Comparison of ENCODE assay signal across 16 cellular contexts in the genomic region with DNA sequence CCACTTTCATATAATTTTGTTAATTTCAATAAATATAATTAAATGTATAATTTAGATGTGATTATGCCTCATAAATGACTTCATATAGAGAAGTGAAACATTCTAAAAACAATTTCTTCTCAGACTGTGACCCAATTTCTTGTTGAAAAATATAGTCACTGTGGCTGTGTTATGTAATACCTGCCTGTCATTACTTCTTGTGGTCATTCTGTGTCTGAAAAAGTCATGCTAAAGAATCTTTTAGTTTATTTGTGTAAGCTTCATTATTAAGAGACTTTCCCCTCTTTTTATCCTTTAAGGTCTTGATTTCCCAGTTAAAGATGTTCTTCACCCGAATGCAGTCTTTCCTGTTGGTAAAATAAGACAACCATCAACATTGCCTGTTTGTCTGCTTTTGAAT. TPM values are rescaled to one million over a fixed set of nuclear protein-coding genes. Genes with fewer than 3 reads are reported as not detected.
DNase-seq lines count a peak whose midpoint lies in the region; ATAC-seq and TF ChIP-seq lines count a peak whose summit lies in the region.
"Had no signal": no experiment of that assay in that cellular context is flagged by ENCODE, and none has a peak within 500 bp of the region (broad histone marks: within the 10 kb centered on the region; RNA-seq: fewer than 3 reads in every experiment).

No MANE protein-coding gene starts in this region.

- H3K9me3 Mint-ChIP-seq in neural crest cell: no peaks in the 10 kb centered on the region
- H3K9me3 Mint-ChIP-seq: naive thymus-derived CD8-positive, alpha-beta T cell had no signal

- H3K27ac Mint-ChIP-seq in neural crest cell (ENCODE audit: unreplicated experiment): peak overlapping the region; percentile 30

- H2AFZ ChIP-seq in mesenchymal stem cell (ENCODE audit: low read depth, low read length): no peak overlapping the region

- no peak overlapping the region for H4K91ac ChIP-seq in mesenchymal stem cell (ENCODE audit: low read length)

- no peak overlapping the region for H4K8ac ChIP-seq in mesenchymal stem cell (ENCODE audit: low read length)

- H3K4me3 Mint-ChIP-seq in neural crest cell: no peak overlapping the region
- H3K4me3 Mint-ChIP-seq: naive thymus-derived CD8-positive, alpha-beta T cell had no signal

- no peak overlapping the region for H2AK5ac ChIP-seq in mesenchymal stem cell (ENCODE audit: low read length, severe bottlenecking)

- H3K4me3 ChIP-seq in mesenchymal stem cell (ENCODE audit: insufficient read depth in 1 of 2, low read depth in 1 of 2, low read length in 2 of 2): no peak overlapping the region
- H3K4me3 ChIP-seq: BLaER1, HAP-1, transverse colon had no signal

- H2BK5ac ChIP-seq in mesenchymal stem cell (ENCODE audit: low read depth, low read length, poor library complexity, severe bottlenecking): no peak overlapping the region

- no peak overlapping the region for H3K9ac ChIP-seq in mesenchymal stem cell (ENCODE audit: low read length)
- H3K9ac ChIP-seq: BLaER1 had no signal

- DNase-seq in AML-193 (lab: John Stamatoyannopoulos, UW) (peak; percentile 62 to 65), GM03348 (ENCODE audit: low spot score) (peak; percentile 17), SKM-1 treated with dmso at 0.1 percent for 144 hours (lab: John Stamatoyannopoulos, UW; ENCODE audit: unreplicated experiment) (peak; percentile 76), neural crest cell (ENCODE audit: low read depth, low spot score) (no peak), A172 (ENCODE audit: low spot score) (no peak), mesenchymal stem cell (no peak), cerebellar cortex (ENCODE audit: low spot score) (no peak)
- DNase-seq: activated effector memory CD4-positive, alpha-beta T cell treated with Interleukin-2 at 50 U/mL for 16 hours; DND-41; naive thymus-derived CD8-positive, alpha-beta T cell; stimulated activated CD4-positive, alpha-beta T cell treated with anti-CD3 and anti-CD28 coated beads, Interleukin-1b, Interleukin-23, amount 100 ng/mL, for 48 hours; transverse colon had no signal

- no peak for ATAC-seq in GM19324 (IDR thresholded peaks at IDR 0.05; ENCODE audit: low FRiP score, unreplicated experiment)
- ATAC-seq: naive thymus-derived CD8-positive, alpha-beta T cell had no signal

- H2BK15ac ChIP-seq in mesenchymal stem cell (ENCODE audit: low read depth, poor library complexity, severe bottlenecking): no peak overlapping the region

- H3K23ac ChIP-seq in mesenchymal stem cell (ENCODE audit: low read length in 2 of 2): no peak overlapping the region

- H3K27me3 ChIP-seq in mesenchymal stem cell (ENCODE audit: control insufficient read depth in 1 of 2, insufficient read depth in 1 of 2, low read length in 2 of 2): no peaks in the 10 kb centered on the region
- H3K27me3 ChIP-seq: BLaER1, transverse colon had no signal

- H3K27ac ChIP-seq in mesenchymal stem cell (ENCODE audit: low read length, poor library complexity, severe bottlenecking): no peak overlapping the region
- H3K27ac ChIP-seq: BLaER1, VCaP had no signal

- no peak overlapping the region for H3K4ac ChIP-seq in mesenchymal stem cell (ENCODE audit: low read depth in 1 of 2, low read length in 2 of 2)

- H2BK120ac ChIP-seq in mesenchymal stem cell (ENCODE audit: low read depth, low read length): no peak overlapping the region

- no peak overlapping the region for H3K18ac ChIP-seq in mesenchymal stem cell (ENCODE audit: low read depth in 1 of 2, low read length in 2 of 2)

- peaks cover 22% of the 10 kb centered on the region for H3K79me1 ChIP-seq in mesenchymal stem cell (replicated peaks; ENCODE audit: low read length, poor library complexity, severe bottlenecking)

- no peak overlapping the region for H3K4me2 ChIP-seq in mesenchymal stem cell (ENCODE audit: low read length, poor library complexity, severe bottlenecking)
- H3K4me2 ChIP-seq: BLaER1 had no signal

- no peak overlapping the region for H3K14ac ChIP-seq in mesenchymal stem cell (ENCODE audit: low read length in 2 of 2)

- no peaks in the 10 kb centered on the region for H3K27me3 Mint-ChIP-seq in neural crest cell (ENCODE audit: low read depth)
- H3K27me3 Mint-ChIP-seq: naive thymus-derived CD8-positive, alpha-beta T cell had no signal

- no peaks in the 10 kb centered on the region for H3K9me3 ChIP-seq in mesenchymal stem cell (ENCODE audit: control insufficient read depth, low read length)
- H3K9me3 ChIP-seq: BLaER1, HAP-1, transverse colon had no signal

- H2BK12ac ChIP-seq in mesenchymal stem cell (ENCODE audit: low read length in 2 of 2): no peak overlapping the region

- H3K4me1 ChIP-seq in mesenchymal stem cell (ENCODE audit: control insufficient read depth, insufficient read depth, low read depth, low read length): no peaks in the 10 kb centered on the region
- H3K4me1 ChIP-seq: BLaER1, HAP-1 had no signal

- H3K36me3 ChIP-seq in mesenchymal stem cell (ENCODE audit: control insufficient read depth in 1 of 2, insufficient read depth in 2 of 2, low read depth in 1 of 2, low read length in 2 of 2): peaks cover 13 to 28% of the 10 kb centered on the region in 2 experiments
- H3K36me3 ChIP-seq: HAP-1 had no signal

- peaks cover 4% of the 10 kb centered on the region for H3K4me1 Mint-ChIP-seq in neural crest cell

- no peak for TF ChIP-seq CTCF in neural crest cell (conservative IDR thresholded peaks at IDR 0.05)

- WGBS in mesenchymal stem cell: no CpG with 5 or more reads among the region's 1 CpG

- peaks cover 6% of the 10 kb centered on the region for H3K36me3 Mint-ChIP-seq in neural crest cell (ENCODE audit: low read depth)

RNA-seq across cellular contexts. Expression of gene KAT6B, which starts 15.9 kb away (rescaled TPM):
- 34.2 and 35.0 TPM in 2 replicates for total RNA-seq in neural crest cell
- 5.2 and 8.0 TPM in 2 replicates for total RNA-seq in A172 (2014; rRNA removed; shearing (Covaris generic))
- 9.1 TPM for polyA plus RNA-seq in mesenchymal stem cell (2013, experiment 1 of 2)
- polyA plus RNA-seq in mesenchymal stem cell (2013, experiment 2 of 2): 9.0 TPM

Comparison
In these comparisons a context has a peak if more than half of its experiments do, and no peak if none do; other contexts are left out.
1. DNase-seq: peak in AML-193 (2 of 2), GM03348 (single experiment) and SKM-1 treated with dmso at 0.1 percent for 144 hours (single experiment); none in neural crest cell (single experiment), A172 (single experiment), mesenchymal stem cell (single experiment) and cerebellar cortex (single experiment).